In the genomic region with DNA sequence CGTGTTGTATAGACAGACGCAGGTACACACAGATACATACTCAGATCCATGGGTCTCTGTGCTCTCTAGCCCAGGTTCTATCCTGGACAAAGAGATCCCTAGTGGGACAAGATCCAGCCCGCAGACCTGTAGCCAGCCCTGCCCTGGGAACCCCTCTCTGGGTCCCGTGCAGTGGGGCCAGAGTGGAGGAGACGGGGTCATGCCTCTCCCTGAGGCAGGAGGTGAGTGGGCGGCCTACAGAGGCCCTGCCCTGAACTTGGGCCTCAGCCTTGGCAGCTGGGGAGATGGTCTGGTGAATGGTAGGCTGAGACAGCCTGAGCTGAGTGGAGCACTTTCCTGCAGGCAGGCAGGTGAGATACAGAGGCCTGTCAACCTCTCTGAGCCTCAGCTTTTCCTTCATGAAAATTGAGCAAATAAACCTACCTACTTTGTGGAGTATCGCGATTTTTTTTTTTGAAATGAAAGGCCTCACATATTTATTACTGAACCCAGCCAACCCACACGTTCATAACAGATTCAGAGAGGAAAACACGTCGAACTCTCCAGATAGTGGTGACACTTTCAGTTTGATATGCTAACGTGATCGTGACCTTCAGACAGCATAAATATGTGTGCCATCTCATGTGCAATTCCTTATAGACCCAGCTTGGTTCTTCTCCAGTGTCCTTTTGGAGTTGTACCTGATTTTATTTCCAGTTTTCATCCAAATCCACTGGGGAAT, we compare ENCODE assay signal across 1 cellular context.
TF ChIP-seq lines count a peak whose summit lies in the region.

No MANE protein-coding gene starts in this region.

TF ChIP-seq in SK-N-SH treated with all-trans-retinoic acid at 6 μM for 48 hours, 23 proteins besides CTCF, POLR2A, EP300 and RAD21 (continued from another document):
- TF ChIP-seq, protein P1, sequence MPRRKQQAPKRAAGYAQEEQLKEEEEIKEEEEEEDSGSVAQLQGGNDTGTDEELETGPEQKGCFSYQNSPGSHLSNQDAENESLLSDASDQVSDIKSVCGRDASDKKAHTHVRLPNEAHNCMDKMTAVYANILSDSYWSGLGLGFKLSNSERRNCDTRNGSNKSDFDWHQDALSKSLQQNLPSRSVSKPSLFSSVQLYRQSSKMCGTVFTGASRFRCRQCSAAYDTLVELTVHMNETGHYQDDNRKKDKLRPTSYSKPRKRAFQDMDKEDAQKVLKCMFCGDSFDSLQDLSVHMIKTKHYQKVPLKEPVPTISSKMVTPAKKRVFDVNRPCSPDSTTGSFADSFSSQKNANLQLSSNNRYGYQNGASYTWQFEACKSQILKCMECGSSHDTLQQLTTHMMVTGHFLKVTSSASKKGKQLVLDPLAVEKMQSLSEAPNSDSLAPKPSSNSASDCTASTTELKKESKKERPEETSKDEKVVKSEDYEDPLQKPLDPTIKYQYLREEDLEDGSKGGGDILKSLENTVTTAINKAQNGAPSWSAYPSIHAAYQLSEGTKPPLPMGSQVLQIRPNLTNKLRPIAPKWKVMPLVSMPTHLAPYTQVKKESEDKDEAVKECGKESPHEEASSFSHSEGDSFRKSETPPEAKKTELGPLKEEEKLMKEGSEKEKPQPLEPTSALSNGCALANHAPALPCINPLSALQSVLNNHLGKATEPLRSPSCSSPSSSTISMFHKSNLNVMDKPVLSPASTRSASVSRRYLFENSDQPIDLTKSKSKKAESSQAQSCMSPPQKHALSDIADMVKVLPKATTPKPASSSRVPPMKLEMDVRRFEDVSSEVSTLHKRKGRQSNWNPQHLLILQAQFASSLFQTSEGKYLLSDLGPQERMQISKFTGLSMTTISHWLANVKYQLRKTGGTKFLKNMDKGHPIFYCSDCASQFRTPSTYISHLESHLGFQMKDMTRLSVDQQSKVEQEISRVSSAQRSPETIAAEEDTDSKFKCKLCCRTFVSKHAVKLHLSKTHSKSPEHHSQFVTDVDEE (CRISPR knock-in tag; IDR thresholded peaks at IDR 0.05): no peak
- no peak for TF ChIP-seq ZNF8 (CRISPR knock-in tag; IDR thresholded peaks at IDR 0.05)
- TF ChIP-seq, protein P2, sequence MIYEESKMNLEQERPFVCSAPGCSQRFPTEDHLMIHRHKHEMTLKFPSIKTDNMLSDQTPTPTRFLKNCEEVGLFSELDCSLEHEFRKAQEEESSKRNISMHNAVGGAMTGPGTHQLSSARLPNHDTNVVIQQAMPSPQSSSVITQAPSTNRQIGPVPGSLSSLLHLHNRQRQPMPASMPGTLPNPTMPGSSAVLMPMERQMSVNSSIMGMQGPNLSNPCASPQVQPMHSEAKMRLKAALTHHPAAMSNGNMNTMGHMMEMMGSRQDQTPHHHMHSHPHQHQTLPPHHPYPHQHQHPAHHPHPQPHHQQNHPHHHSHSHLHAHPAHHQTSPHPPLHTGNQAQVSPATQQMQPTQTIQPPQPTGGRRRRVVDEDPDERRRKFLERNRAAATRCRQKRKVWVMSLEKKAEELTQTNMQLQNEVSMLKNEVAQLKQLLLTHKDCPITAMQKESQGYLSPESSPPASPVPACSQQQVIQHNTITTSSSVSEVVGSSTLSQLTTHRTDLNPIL (CRISPR knock-in tag; IDR thresholded peaks at IDR 0.05; ENCODE audit: low read depth): no peak
- no peak for TF ChIP-seq ZFP30 (CRISPR knock-in tag; IDR thresholded peaks at IDR 0.05)
- TF ChIP-seq SNAI2 (CRISPR knock-in tag; IDR thresholded peaks at IDR 0.05): no peak
- TF ChIP-seq ZC3H10 (CRISPR knock-in tag; IDR thresholded peaks at IDR 0.05): no peak
- TF ChIP-seq, protein P3, sequence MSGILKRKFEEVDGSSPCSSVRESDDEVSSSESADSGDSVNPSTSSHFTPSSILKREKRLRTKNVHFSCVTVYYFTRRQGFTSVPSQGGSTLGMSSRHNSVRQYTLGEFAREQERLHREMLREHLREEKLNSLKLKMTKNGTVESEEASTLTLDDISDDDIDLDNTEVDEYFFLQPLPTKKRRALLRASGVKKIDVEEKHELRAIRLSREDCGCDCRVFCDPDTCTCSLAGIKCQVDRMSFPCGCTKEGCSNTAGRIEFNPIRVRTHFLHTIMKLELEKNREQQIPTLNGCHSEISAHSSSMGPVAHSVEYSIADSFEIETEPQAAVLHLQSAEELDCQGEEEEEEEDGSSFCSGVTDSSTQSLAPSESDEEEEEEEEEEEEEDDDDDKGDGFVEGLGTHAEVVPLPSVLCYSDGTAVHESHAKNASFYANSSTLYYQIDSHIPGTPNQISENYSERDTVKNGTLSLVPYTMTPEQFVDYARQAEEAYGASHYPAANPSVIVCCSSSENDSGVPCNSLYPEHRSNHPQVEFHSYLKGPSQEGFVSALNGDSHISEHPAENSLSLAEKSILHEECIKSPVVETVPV (CRISPR knock-in tag; IDR thresholded peaks at IDR 0.05): no peak
- TF ChIP-seq ZFP3 (CRISPR knock-in tag; IDR thresholded peaks at IDR 0.05): no peak
